2 cellular contexts compared by ENCODE assay signal in genomic region chr1:117036018-117036421, GRCh38.
A peak's percentile ranks its signal among the peaks of the same experiment; 100 is the strongest.
TF ChIP-seq lines count a peak whose summit lies in the region.

No MANE protein-coding gene starts in this region.

TF ChIP-seq in GM23338, 12 proteins besides CTCF, POLR2A, EP300 and RAD21:
- TF ChIP-seq ZNF331 (CRISPR knock-in tag; IDR thresholded peaks at IDR 0.05; ENCODE audit: low read depth) (no peak), JUNB (IDR thresholded peaks at IDR 0.05; ENCODE audit: unreplicated experiment) (no peak), ETS1 (IDR thresholded peaks at IDR 0.05) (no peak), CREB1 (CRISPR knock-in tag; IDR thresholded peaks at IDR 0.05; ENCODE audit: low read depth) (no peak), POLR2AphosphoS5 (IDR thresholded peaks at IDR 0.05; ENCODE audit: low read depth) (no peak), ZNF462 (CRISPR knock-in tag; IDR thresholded peaks at IDR 0.05) (no peak), REST (IDR thresholded peaks at IDR 0.05; ENCODE audit: unreplicated experiment) (no peak), STAT1 (IDR thresholded peaks at IDR 0.05; ENCODE audit: unreplicated experiment) (no peak), EZH2 (IDR thresholded peaks at IDR 0.05; ENCODE audit: low read depth, unreplicated experiment) (no peak), ZNF114 (CRISPR knock-in tag; IDR thresholded peaks at IDR 0.05) (no peak), NANOG (IDR thresholded peaks at IDR 0.05; ENCODE audit: borderline replicate concordance) (no peak), EZH2phosphoT487 (IDR thresholded peaks at IDR 0.05; ENCODE audit: unreplicated experiment) (no peak)

TF ChIP-seq in K562, 482 proteins besides CTCF, POLR2A, EP300 and RAD21 (continues in another document):
- no peak for TF ChIP-seq TAL1 (IDR thresholded peaks at IDR 0.05)
- no peak for TF ChIP-seq NFATC3 (IDR thresholded peaks at IDR 0.05)
- TF ChIP-seq ZNF75A (CRISPR knock-in tag; IDR thresholded peaks at IDR 0.05) = no peak
- TF ChIP-seq ZBTB11 (CRISPR knock-in tag; IDR thresholded peaks at IDR 0.05) = no peak
- TF ChIP-seq HNRNPLL (IDR thresholded peaks at IDR 0.05; ENCODE audit: low read depth, low read length, poor library complexity, severe bottlenecking) = no peak
- TF ChIP-seq NR4A1 (CRISPR knock-in tag; IDR thresholded peaks at IDR 0.05) = no peak
- no peak for TF ChIP-seq NR4A1 (tag; IDR thresholded peaks at IDR 0.05)
- no peak for TF ChIP-seq PTTG1 (tag; IDR thresholded peaks at IDR 0.05; ENCODE audit: low read depth)
- TF ChIP-seq USF1 (CRISPR knock-in tag; IDR thresholded peaks at IDR 0.05) = peak; percentile 62
- TF ChIP-seq ZNF830 (CRISPR knock-in tag; IDR thresholded peaks at IDR 0.05) = no peak
- TF ChIP-seq ZNF586 (CRISPR knock-in tag; conservative IDR thresholded peaks at IDR 0.05) = no peak
- peak; percentile 83 for TF ChIP-seq CTCFL (IDR thresholded peaks at IDR 0.05; ENCODE audit: borderline replicate concordance, insufficient read depth, low read depth, low read length, poor library complexity, severe bottlenecking)
- no peak for TF ChIP-seq CBX8 (IDR thresholded peaks at IDR 0.05; ENCODE audit: borderline replicate concordance, extremely low read depth, low read depth, low read length, poor library complexity, severe bottlenecking)
- TF ChIP-seq SAP30 (IDR thresholded peaks at IDR 0.05; ENCODE audit: borderline replicate concordance, insufficient read depth, low read depth, low read length, poor library complexity, severe bottlenecking) = no peak
- TF ChIP-seq CEBPB (tag; IDR thresholded peaks at IDR 0.05) = no peak
- no peak for TF ChIP-seq ZNF431 (CRISPR knock-in tag; IDR thresholded peaks at IDR 0.05)
- peak; percentile 70 for TF ChIP-seq MITF (IDR thresholded peaks at IDR 0.05)
- no peak for TF ChIP-seq SP2 (IDR thresholded peaks at IDR 0.05; ENCODE audit: extremely low read depth, low read depth, low read length, poor library complexity, severe bottlenecking)
- 0 out of 2 replicates have a peak, but pooled peaks have one; percentile 20 for TF ChIP-seq TFAP4 (CRISPR knock-in tag; IDR thresholded peaks at IDR 0.05; ENCODE audit: borderline replicate concordance)
- TF ChIP-seq PHF20 (IDR thresholded peaks at IDR 0.05; ENCODE audit: partially characterized antibody) = no peak
- no peak for TF ChIP-seq ETS2 (tag; IDR thresholded peaks at IDR 0.05; ENCODE audit: borderline replicate concordance, poor library complexity, severe bottlenecking)
- TF ChIP-seq E4F1 (CRISPR knock-in tag; IDR thresholded peaks at IDR 0.05; ENCODE audit: borderline replicate concordance) = no peak
- peak; percentile 63 for TF ChIP-seq USF2 (CRISPR knock-in tag; IDR thresholded peaks at IDR 0.05)
- TF ChIP-seq ESRRA (IDR thresholded peaks at IDR 0.05; ENCODE audit: borderline replicate concordance, low read depth) = peak; percentile 31; the same call in 1 of the 2 replicates
- no peak for TF ChIP-seq GABPB1 (CRISPR knock-in tag; IDR thresholded peaks at IDR 0.05)
- TF ChIP-seq ZNF696 (CRISPR knock-in tag; conservative IDR thresholded peaks at IDR 0.05) = no peak
- TF ChIP-seq ELF2 (CRISPR knock-in tag; IDR thresholded peaks at IDR 0.05) = no peak
- TF ChIP-seq ZNF780A (CRISPR knock-in tag; IDR thresholded peaks at IDR 0.05) = no peak
- peak; percentile 36; the same call in 1 of the 2 replicates for TF ChIP-seq ZBTB7A (IDR thresholded peaks at IDR 0.05; ENCODE audit: borderline replicate concordance, control insufficient read depth, low read depth, low read length)
- TF ChIP-seq ZZZ3 (IDR thresholded peaks at IDR 0.05) = no peak
- TF ChIP-seq ZNF766 (CRISPR knock-in tag; conservative IDR thresholded peaks at IDR 0.05) = no peak
- TF ChIP-seq SMARCA4 (IDR thresholded peaks at IDR 0.05) = 0 out of 2 replicates have a peak, but pooled peaks have one; percentile 21
- TF ChIP-seq FOS (IDR thresholded peaks at IDR 0.05; ENCODE audit: extremely low read depth, insufficient read length) = no peak
- TF ChIP-seq NBN (IDR thresholded peaks at IDR 0.05; ENCODE audit: low read depth) = no peak
- peak; percentile 72; the same call in 1 of the 2 replicates for TF ChIP-seq TOE1 (IDR thresholded peaks at IDR 0.05; ENCODE audit: borderline replicate concordance)
- no peak for TF ChIP-seq TOE1 (CRISPR knock-in tag; IDR thresholded peaks at IDR 0.05; ENCODE audit: borderline replicate concordance, low read depth)
- TF ChIP-seq RFX7 (CRISPR knock-in tag; IDR thresholded peaks at IDR 0.05) = no peak
- peak; percentile 59; the same call in 1 of the 2 replicates for TF ChIP-seq SPI1 (IDR thresholded peaks at IDR 0.05; ENCODE audit: borderline replicate concordance, low read depth, low read length)
- TF ChIP-seq L3MBTL2 (IDR thresholded peaks at IDR 0.05) = peak; percentile 33; the same call in 1 of the 2 replicates
- no peak for TF ChIP-seq TCFL5 (CRISPR knock-in tag; conservative IDR thresholded peaks at IDR 0.05)
- TF ChIP-seq FOXA3 (CRISPR knock-in tag; conservative IDR thresholded peaks at IDR 0.05 in 1 of 2, IDR thresholded peaks at IDR 0.05 in 1 of 2) = no peak
- no peak for TF ChIP-seq CTBP1 (IDR thresholded peaks at IDR 0.05; ENCODE audit: borderline replicate concordance)
- no peak for TF ChIP-seq ZNF274 (IDR thresholded peaks at IDR 0.05; ENCODE audit: borderline replicate concordance, low read depth, low read length)
- TF ChIP-seq TBL1XR1 (IDR thresholded peaks at IDR 0.05; ENCODE audit: low read length in 2 of 2) = no peak
- TF ChIP-seq ARHGAP35 (IDR thresholded peaks at IDR 0.05; ENCODE audit: partially characterized antibody) = no peak
- no peak for TF ChIP-seq TBP (optimal IDR thresholded peaks at IDR 0.05; ENCODE audit: low read depth, low read length)
- no peak for TF ChIP-seq ZNF3 (CRISPR knock-in tag; IDR thresholded peaks at IDR 0.05)
- TF ChIP-seq ATF7 (IDR thresholded peaks at IDR 0.05) = no peak
- no peak for TF ChIP-seq HMGXB4 (CRISPR knock-in tag; IDR thresholded peaks at IDR 0.05)
- no peak for TF ChIP-seq NR2C2 (CRISPR knock-in tag; IDR thresholded peaks at IDR 0.05)
- TF ChIP-seq NR2C2 (tag; IDR thresholded peaks at IDR 0.05) = peak; percentile 49; the same call in 1 of the 2 replicates
- TF ChIP-seq XRCC4 (IDR thresholded peaks at IDR 0.05; ENCODE audit: extremely low read depth, insufficient read depth, insufficient read length) = no peak
- no peak for TF ChIP-seq HDAC3 (IDR thresholded peaks at IDR 0.05; ENCODE audit: borderline replicate concordance, partially characterized antibody)
